ENCODE assay signal across 18 cellular contexts in the genomic region with DNA sequence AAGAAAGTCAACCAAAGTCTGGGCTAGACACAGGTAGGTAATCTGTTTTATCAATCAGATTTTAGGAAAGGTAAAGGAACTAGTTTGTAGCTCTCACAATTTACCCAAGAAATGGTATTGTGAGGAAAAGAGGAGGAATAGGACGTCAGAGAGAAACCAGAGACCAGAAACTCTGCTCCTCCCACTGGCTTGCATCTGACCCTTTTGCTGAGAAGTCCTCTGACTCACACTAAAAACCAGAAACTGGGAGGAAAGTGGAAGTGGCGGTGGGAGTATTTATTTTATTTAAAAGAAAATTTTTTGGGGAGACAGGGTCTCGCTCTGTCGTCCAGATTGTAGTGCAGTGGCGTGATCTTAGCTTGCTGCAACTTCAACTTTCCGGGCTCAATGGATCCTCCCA. TPM values are rescaled to one million over a fixed set of nuclear protein-coding genes. Genes with fewer than 3 reads are reported as not detected.
DNase-seq lines count a peak whose midpoint lies in the region; ATAC-seq and TF ChIP-seq lines count a peak whose summit lies in the region.
"Had no signal": no experiment of that assay in that cellular context is flagged by ENCODE, and none has a peak within 500 bp of the region (broad histone marks: within the 10 kb centered on the region; RNA-seq: fewer than 3 reads in every experiment).

No MANE protein-coding gene starts in this region.

- no peaks in the 10 kb centered on the region for H3K9me3 Mint-ChIP-seq in activated T-cell treated with anti-CD3 and anti-CD28 coated beads, Interleukin-2, amount 50 U/mL, for 24 hours
- H3K9me3 Mint-ChIP-seq in activated T-helper 17 cell treated with anti-CD3 and anti-CD28 coated beads, Interleukin-2, amount 50 U/mL, for 72 hours = no peaks in the 10 kb centered on the region
- H3K9me3 Mint-ChIP-seq in natural killer cell treated with Interleukin-12 subunit alpha and Interleukin-12 subunit beta and Interleukin-15 and Interleukin-18, amount 100 ng/mL, for 72 hours = no peaks in the 10 kb centered on the region
- H3K9me3 Mint-ChIP-seq: activated CD4-positive, alpha-beta T cell treated with anti-CD3 and anti-CD28 coated beads, Interleukin-2, amount 10 ng/mL, durations not matched to agents 7 days and 5 days had no signal

- H3K4me1 ChIP-seq in upper lobe of right lung (no peaks in the 10 kb centered on the region), esophagus muscularis mucosa (no peaks in the 10 kb centered on the region)
- H3K4me1 ChIP-seq: adrenal gland had no signal

- H3K4me1 Mint-ChIP-seq in activated T-cell treated with anti-CD3 and anti-CD28 coated beads, Interleukin-2, amount 50 U/mL, for 24 hours (ENCODE audit: low read depth) = peaks cover 7% of the 10 kb centered on the region
- H3K4me1 Mint-ChIP-seq in activated T-helper 17 cell treated with anti-CD3 and anti-CD28 coated beads, Interleukin-2, amount 50 U/mL, for 72 hours = no peaks in the 10 kb centered on the region
- H3K4me1 Mint-ChIP-seq in natural killer cell treated with Interleukin-12 subunit alpha and Interleukin-12 subunit beta and Interleukin-15 and Interleukin-18, amount 100 ng/mL, for 72 hours (ENCODE audit: low read depth in 2 of 2) = peaks cover 0 to 5% of the 10 kb centered on the region in 2 donors
- H3K4me1 Mint-ChIP-seq: activated CD4-positive, alpha-beta T cell treated with anti-CD3 and anti-CD28 coated beads, Interleukin-2, amount 10 ng/mL, durations not matched to agents 7 days and 5 days; stimulated activated memory B cell treated with anti-CD40 and anti-IgM and Interleukin-4, amounts not matched to agents 10 μg/mL and 1 μg/mL and 100 μg/mL, for 72 hours had no signal

- intact Hi-C loops in upper lobe of right lung (cut with DNase I) (no loop called here), esophagus muscularis mucosa (cut with DNase I) (no loop called here)

- TF ChIP-seq EP300 in esophagus muscularis mucosa (IDR thresholded peaks at IDR 0.05) = no peak

- WGBS in esophagus muscularis mucosa = 84% methylated on average over 6 of the region's 6 CpGs

- TF ChIP-seq POLR2A in esophagus muscularis mucosa (IDR thresholded peaks at IDR 0.05; ENCODE audit: low read depth) = no peak

- H3K36me3 Mint-ChIP-seq in activated T-cell treated with anti-CD3 and anti-CD28 coated beads, Interleukin-2, amount 50 U/mL, for 24 hours (ENCODE audit: low read depth) = peaks cover 86% of the 10 kb centered on the region
- peaks cover 78% of the 10 kb centered on the region for H3K36me3 Mint-ChIP-seq in activated T-helper 17 cell treated with anti-CD3 and anti-CD28 coated beads, Interleukin-2, amount 50 U/mL, for 72 hours (ENCODE audit: low read depth)
- H3K36me3 Mint-ChIP-seq in natural killer cell treated with Interleukin-12 subunit alpha and Interleukin-12 subunit beta and Interleukin-15 and Interleukin-18, amount 100 ng/mL, for 72 hours = peaks cover 8% of the 10 kb centered on the region

- peak overlapping the region; percentile 37 for H3K27ac Mint-ChIP-seq in activated T-cell treated with anti-CD3 and anti-CD28 coated beads, Interleukin-2, amount 50 U/mL, for 24 hours
- H3K27ac Mint-ChIP-seq in activated T-helper 17 cell treated with anti-CD3 and anti-CD28 coated beads, Interleukin-2, amount 50 U/mL, for 72 hours = no peak overlapping the region
- peak overlapping the region in 1 of 2 donors; percentile 47 for H3K27ac Mint-ChIP-seq in natural killer cell treated with Interleukin-12 subunit alpha and Interleukin-12 subunit beta and Interleukin-15 and Interleukin-18, amount 100 ng/mL, for 72 hours
- H3K27ac Mint-ChIP-seq: activated CD4-positive, alpha-beta T cell treated with anti-CD3 and anti-CD28 coated beads, Interleukin-2, amount 10 ng/mL, durations not matched to agents 7 days and 5 days; stimulated activated memory B cell treated with anti-CD40 and anti-IgM and Interleukin-4, amounts not matched to agents 10 μg/mL and 1 μg/mL and 100 μg/mL, for 72 hours had no signal

- peak overlapping the region; percentile 55 for H3K27ac ChIP-seq in upper lobe of right lung
- no peak overlapping the region for H3K27ac ChIP-seq in esophagus muscularis mucosa (replicated peaks in 1 of 4)
- H3K27ac ChIP-seq: adrenal gland had no signal

- H3K9me3 ChIP-seq in upper lobe of right lung (no peaks in the 10 kb centered on the region), esophagus muscularis mucosa (no peaks in the 10 kb centered on the region)
- H3K9me3 ChIP-seq: adrenal gland, pancreas had no signal

- H3K4me3 ChIP-seq in upper lobe of right lung (no peak overlapping the region), esophagus muscularis mucosa (no peak overlapping the region)
- H3K4me3 ChIP-seq: adrenal gland, pancreas, skin epidermis had no signal

- peak; percentile 60 for ATAC-seq in activated T-helper 17 cell treated with anti-CD3 and anti-CD28 coated beads, Interleukin-2, amount 50 U/mL, for 72 hours (replicated peaks)
- peak; percentile 70 for ATAC-seq in upper lobe of right lung
- no peak for ATAC-seq in natural killer cell treated with Interleukin-12 subunit alpha and Interleukin-12 subunit beta and Interleukin-15 and Interleukin-18, amount 100 ng/mL, for 72 hours
- ATAC-seq: pancreas; stimulated activated memory B cell treated with anti-CD40 and anti-IgM and Interleukin-4, amounts not matched to agents 10 μg/mL and 1 μg/mL and 100 μg/mL, for 72 hours had no signal

- H3K27me3 ChIP-seq in upper lobe of right lung (no peaks in the 10 kb centered on the region), esophagus muscularis mucosa (no peaks in the 10 kb centered on the region)
- H3K27me3 ChIP-seq: adrenal gland, pancreas had no signal

- no peak overlapping the region for H3K4me3 Mint-ChIP-seq in activated T-cell treated with anti-CD3 and anti-CD28 coated beads, Interleukin-2, amount 50 U/mL, for 24 hours
- no peak overlapping the region for H3K4me3 Mint-ChIP-seq in activated T-helper 17 cell treated with anti-CD3 and anti-CD28 coated beads, Interleukin-2, amount 50 U/mL, for 72 hours
- H3K4me3 Mint-ChIP-seq in natural killer cell treated with Interleukin-12 subunit alpha and Interleukin-12 subunit beta and Interleukin-15 and Interleukin-18, amount 100 ng/mL, for 72 hours = no peak overlapping the region
- H3K4me3 Mint-ChIP-seq: activated CD4-positive, alpha-beta T cell treated with anti-CD3 and anti-CD28 coated beads, Interleukin-2, amount 10 ng/mL, durations not matched to agents 7 days and 5 days; stimulated activated memory B cell treated with anti-CD40 and anti-IgM and Interleukin-4, amounts not matched to agents 10 μg/mL and 1 μg/mL and 100 μg/mL, for 72 hours had no signal

- H3K27me3 Mint-ChIP-seq in activated T-cell treated with anti-CD3 and anti-CD28 coated beads, Interleukin-2, amount 50 U/mL, for 24 hours = no peaks in the 10 kb centered on the region
- no peaks in the 10 kb centered on the region for H3K27me3 Mint-ChIP-seq in activated T-helper 17 cell treated with anti-CD3 and anti-CD28 coated beads, Interleukin-2, amount 50 U/mL, for 72 hours
- H3K27me3 Mint-ChIP-seq in natural killer cell treated with Interleukin-12 subunit alpha and Interleukin-12 subunit beta and Interleukin-15 and Interleukin-18, amount 100 ng/mL, for 72 hours = no peaks in the 10 kb centered on the region
- H3K27me3 Mint-ChIP-seq: activated CD4-positive, alpha-beta T cell treated with anti-CD3 and anti-CD28 coated beads, Interleukin-2, amount 10 ng/mL, durations not matched to agents 7 days and 5 days; stimulated activated memory B cell treated with anti-CD40 and anti-IgM and Interleukin-4, amounts not matched to agents 10 μg/mL and 1 μg/mL and 100 μg/mL, for 72 hours had no signal

- peaks cover 36% of the 10 kb centered on the region for H3K36me3 ChIP-seq in upper lobe of right lung
- peaks cover 23 to 72% (median 53%) of the 10 kb centered on the region in 4 donors for H3K36me3 ChIP-seq in esophagus muscularis mucosa

- TF ChIP-seq CTCF in upper lobe of right lung (IDR thresholded peaks at IDR 0.05) (no peak), GM20000 (IDR thresholded peaks at IDR 0.05; ENCODE audit: extremely low read depth, missing control alignments) (no peak), esophagus muscularis mucosa (IDR thresholded peaks at IDR 0.05) (no peak)

- DNase-seq in activated T-cell treated with anti-CD3 and anti-CD28 coated beads, Interleukin-2, amount 50 U/mL, for 24 hours = no peak
- DNase-seq in activated T-cell treated with anti-CD3 and anti-CD28 coated beads, Interleukin-2, amount 50 U/mL, for 1 hour = no peak
- DNase-seq in hepatic stellate cell (ENCODE audit: low spot score) = peak; percentile 77
- DNase-seq in upper lobe of right lung = no peak
- DNase-seq in GM20000 (ENCODE audit: low spot score) = no peak
- DNase-seq in natural killer cell treated with Interleukin-12 subunit alpha and Interleukin-12 subunit beta and Interleukin-15 and Interleukin-18, amount 100 ng/mL, for 72 hours (ENCODE audit: low spot score) = no peak
- no peak for DNase-seq in esophagus muscularis mucosa (ENCODE audit: extremely low spot score)
- DNase-seq: activated CD4-positive, alpha-beta T cell treated with anti-CD3 and anti-CD28 coated beads, Interleukin-2, amount 10 ng/mL, durations not matched to agents 7 days and 5 days; adrenal gland; Calu3; glutamatergic neuron; Karpas-422; midbrain; NCI-H1694 treated with DMSO at 0.1 percent for 48 hours; pancreas had no signal

RNA-seq across cellular contexts. Expression of a gene that starts 38.0 kb away (rescaled TPM):
- 10 to 100 TPM; 28.7 to 33.2 TPM for total RNA-seq in activated T-helper 17 cell treated with anti-CD3 and anti-CD28 coated beads, Interleukin-2, amount 50 U/mL, for 72 hours
- total RNA-seq in upper lobe of right lung (32.7 TPM), esophagus muscularis mucosa (10 to 100 TPM; 10.8 to 17.4 (median 13.8) TPM)
- total RNA-seq in natural killer cell treated with Interleukin-12 subunit alpha and Interleukin-12 subunit beta and Interleukin-15 and Interleukin-18, amount 100 ng/mL, for 72 hours = 10 to 100 TPM; 20.3 to 36.9 TPM

Comparison
In these comparisons a context has a peak if more than half of its experiments do, and no peak if none do; other contexts are left out.
1. ATAC-seq: peak in activated T-helper 17 cell treated with anti-CD3 and anti-CD28 coated beads, Interleukin-2, amount 50 U/mL, for 72 hours (single experiment) and upper lobe of right lung (single experiment); none in natural killer cell treated with Interleukin-12 subunit alpha and Interleukin-12 subunit beta and Interleukin-15 and Interleukin-18, amount 100 ng/mL, for 72 hours (0 of 2).